Comparison of ENCODE assay signal across 13 cellular contexts in genomic region chr19:31285744-31286143, GRCh38.
DNase-seq lines count a peak whose midpoint lies in the region; ATAC-seq and TF ChIP-seq lines count a peak whose summit lies in the region.
"Had no signal": no experiment of that assay in that cellular context is flagged by ENCODE, and none has a peak within 500 bp of the region (broad histone marks: within the 10 kb centered on the region; RNA-seq: fewer than 3 reads in every experiment).

No MANE protein-coding gene starts in this region.

- ATAC-seq in SK-N-SH treated with all-trans-retinoic acid at 6 μM for 48 hours = no peak
- ATAC-seq: activated naive CD4-positive, alpha-beta T cell treated with anti-CD3 and anti-CD28 coated beads, Interleukin-2, amount 50 U/mL, for 72 hours had no signal

- H3K4me2 ChIP-seq in SK-N-SH = peak overlapping the region; percentile 40; the same call in 1 of the 2 replicates

- no peaks in the 10 kb centered on the region for H3K36me3 ChIP-seq in SK-N-SH (replicated peaks in 1 of 2; ENCODE audit: control insufficient read depth in 1 of 2, insufficient read depth in 2 of 2, low read length in 1 of 2)
- H3K36me3 ChIP-seq in brain microvascular endothelial cell (replicated peaks) = no peaks in the 10 kb centered on the region
- H3K36me3 ChIP-seq in uterus = no peaks in the 10 kb centered on the region

- no peaks in the 10 kb centered on the region for H3K9me3 ChIP-seq in SK-N-SH
- no peaks in the 10 kb centered on the region for H3K9me3 ChIP-seq in uterus

- H3K27ac ChIP-seq in SK-N-SH (ENCODE audit: low read depth in 2 of 2, low read length in 1 of 2) (peak overlapping the region in 1 of 2 experiments; percentile 26; a peak in 1 of 4 replicates), brain microvascular endothelial cell (peak overlapping the region; percentile 20), uterus (peak overlapping the region; percentile 44 to 46)

- H3K9ac ChIP-seq in SK-N-SH = no peak overlapping the region

- in situ Hi-C loops in brain microvascular endothelial cell (cut with HindIII; ENCODE audit: low pct_ligation_motif_present, low sequenced_read_pairs) = no loop called here

- H3K27me3 ChIP-seq in SK-N-SH (ENCODE audit: insufficient read depth) (no peaks in the 10 kb centered on the region), brain microvascular endothelial cell (replicated peaks) (no peaks in the 10 kb centered on the region), uterus (no peaks in the 10 kb centered on the region)

- no peaks in the 10 kb centered on the region for H3K9me2 ChIP-seq in SK-N-SH

- TF ChIP-seq CTCF in SK-N-SH (IDR thresholded peaks at IDR 0.05) = no peak
- no peak for TF ChIP-seq CTCF in brain microvascular endothelial cell (IDR thresholded peaks at IDR 0.05; ENCODE audit: low read depth, low read length, missing control alignments)
- TF ChIP-seq CTCF in uterus (IDR thresholded peaks at IDR 0.05) = no peak

- no peak for TF ChIP-seq EP300 in SK-N-SH (IDR thresholded peaks at IDR 0.05; ENCODE audit: borderline replicate concordance in 1 of 2, low read depth in 1 of 2, low read length in 1 of 2)

- H3K4me3 ChIP-seq in SK-N-SH (ENCODE audit: low read depth in 2 of 2, low read length in 1 of 2) (no peak overlapping the region), brain microvascular endothelial cell (ENCODE audit: low read depth, low read length) (no peak overlapping the region), uterus (peak overlapping the region in 1 of 2 donors; percentile 30)

- intact Hi-C loops in uterus (cut with DNase I; ENCODE audit: low total_unique reads) = no loop called here

- DNase-seq in SK-N-SH (no peak), brain microvascular endothelial cell (peak; percentile 9), left kidney (ENCODE audit: low read depth, low spot score) (peak; percentile 70), uterus (peak in 1 of 2 donors; percentile 42), activated gamma-delta T cell (lab: John Stamatoyannopoulos, UW) (no peak)
- no peak for DNase-seq in activated CD4-positive, alpha-beta T cell treated with anti-CD3 and anti-CD28 coated beads for 48 hours
- no peak for DNase-seq in activated T-cell treated with anti-CD3 and anti-CD28 coated beads, Interleukin-2, amount 50 U/mL, for 1 hour
- DNase-seq: activated CD4-positive, alpha-beta T cell treated with anti-CD3 and anti-CD28 coated beads, Interleukin-2, amount 10 ng/mL, durations not matched to agents 24 days and 14 days; endodermal cell; immature natural killer cell; NCI-H2081 treated with DMSO at 0.1 percent for 48 hours had no signal

- 80% methylated on average over 5 of the region's 5 CpGs for WGBS in SK-N-SH (ENCODE audit: low lambda C conversion rate)

- peaks cover 11% of the 10 kb centered on the region for H3K79me2 ChIP-seq in SK-N-SH (ENCODE audit: insufficient read depth)

- peaks cover 4 to 12% of the 10 kb centered on the region in 2 experiments; a peak in 1 of 4 replicates for H3K4me1 ChIP-seq in SK-N-SH (ENCODE audit: control insufficient read depth in 1 of 2, insufficient read depth in 2 of 2, low read depth in 1 of 2, low read length in 1 of 2)
- peaks cover 0 to 4% of the 10 kb centered on the region in 2 donors for H3K4me1 ChIP-seq in uterus

- TF ChIP-seq RAD21 in SK-N-SH (IDR thresholded peaks at IDR 0.05; ENCODE audit: low read length) = no peak

- no peak overlapping the region for H2AFZ ChIP-seq in SK-N-SH (ENCODE audit: low read depth)

- TF ChIP-seq POLR2A in uterus (IDR thresholded peaks at IDR 0.05) = no peak

- POLR2A ChIA-PET in SK-N-SH (lab: Yijun Ruan, JAX) = interaction anchor here (1.3 kb wide), 1 partner anchor 14 kb away, joined by 3 read pairs; no protein-coding TSS in a partner anchor

- CTCF ChIA-PET in SK-N-SH (lab: Yijun Ruan, JAX) = interaction anchor here (0.7 kb wide), 1 partner anchor 22 kb away, joined by 3 read pairs; no protein-coding TSS in a partner anchor

- H4K20me1 ChIP-seq in SK-N-SH (ENCODE audit: insufficient read depth) = no peaks in the 10 kb centered on the region

- H3F3A ChIP-seq in SK-N-SH (replicated peaks; ENCODE audit: insufficient read depth) = no peaks in the 10 kb centered on the region

TF ChIP-seq in SK-N-SH, 30 proteins besides CTCF, POLR2A, EP300 and RAD21:
- TF ChIP-seq TCF12 (IDR thresholded peaks at IDR 0.05) (no peak), ELF1 (IDR thresholded peaks at IDR 0.05) (no peak), MEF2A (IDR thresholded peaks at IDR 0.05; ENCODE audit: borderline replicate concordance, low read depth) (no peak), JUND (IDR thresholded peaks at IDR 0.05) (no peak), GABPA (IDR thresholded peaks at IDR 0.05; ENCODE audit: low read depth) (no peak), USF1 (IDR thresholded peaks at IDR 0.05; ENCODE audit: borderline replicate concordance, low read depth) (no peak)

TF ChIP-seq in SK-N-SH treated with all-trans-retinoic acid at 6 μM for 48 hours, 23 proteins besides CTCF, POLR2A, EP300 and RAD21:
- TF ChIP-seq ZNF8 (CRISPR knock-in tag; IDR thresholded peaks at IDR 0.05) = no peak
- TF ChIP-seq, protein P1, sequence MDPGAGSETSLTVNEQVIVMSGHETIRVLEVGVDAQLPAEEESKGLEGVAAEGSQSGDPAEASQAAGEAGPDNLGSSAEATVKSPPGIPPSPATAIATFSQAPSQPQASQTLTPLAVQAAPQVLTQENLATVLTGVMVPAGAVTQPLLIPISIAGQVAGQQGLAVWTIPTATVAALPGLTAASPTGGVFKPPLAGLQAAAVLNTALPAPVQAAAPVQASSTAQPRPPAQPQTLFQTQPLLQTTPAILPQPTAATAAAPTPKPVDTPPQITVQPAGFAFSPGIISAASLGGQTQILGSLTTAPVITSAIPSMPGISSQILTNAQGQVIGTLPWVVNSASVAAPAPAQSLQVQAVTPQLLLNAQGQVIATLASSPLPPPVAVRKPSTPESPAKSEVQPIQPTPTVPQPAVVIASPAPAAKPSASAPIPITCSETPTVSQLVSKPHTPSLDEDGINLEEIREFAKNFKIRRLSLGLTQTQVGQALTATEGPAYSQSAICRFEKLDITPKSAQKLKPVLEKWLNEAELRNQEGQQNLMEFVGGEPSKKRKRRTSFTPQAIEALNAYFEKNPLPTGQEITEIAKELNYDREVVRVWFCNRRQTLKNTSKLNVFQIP (CRISPR knock-in tag; IDR thresholded peaks at IDR 0.05; ENCODE audit: borderline replicate concordance, low read depth) = no peak
- TF ChIP-seq TOX (CRISPR knock-in tag; IDR thresholded peaks at IDR 0.05; ENCODE audit: borderline replicate concordance) = no peak
- TF ChIP-seq BACH2 (CRISPR knock-in tag; IDR thresholded peaks at IDR 0.05; ENCODE audit: borderline replicate concordance) = no peak
- TF ChIP-seq ZFP3 (CRISPR knock-in tag; IDR thresholded peaks at IDR 0.05) = no peak
- TF ChIP-seq ZFP30 (CRISPR knock-in tag; IDR thresholded peaks at IDR 0.05) = no peak
- no peak for TF ChIP-seq TSHZ2 (CRISPR knock-in tag; IDR thresholded peaks at IDR 0.05)
- TF ChIP-seq, protein P2, sequence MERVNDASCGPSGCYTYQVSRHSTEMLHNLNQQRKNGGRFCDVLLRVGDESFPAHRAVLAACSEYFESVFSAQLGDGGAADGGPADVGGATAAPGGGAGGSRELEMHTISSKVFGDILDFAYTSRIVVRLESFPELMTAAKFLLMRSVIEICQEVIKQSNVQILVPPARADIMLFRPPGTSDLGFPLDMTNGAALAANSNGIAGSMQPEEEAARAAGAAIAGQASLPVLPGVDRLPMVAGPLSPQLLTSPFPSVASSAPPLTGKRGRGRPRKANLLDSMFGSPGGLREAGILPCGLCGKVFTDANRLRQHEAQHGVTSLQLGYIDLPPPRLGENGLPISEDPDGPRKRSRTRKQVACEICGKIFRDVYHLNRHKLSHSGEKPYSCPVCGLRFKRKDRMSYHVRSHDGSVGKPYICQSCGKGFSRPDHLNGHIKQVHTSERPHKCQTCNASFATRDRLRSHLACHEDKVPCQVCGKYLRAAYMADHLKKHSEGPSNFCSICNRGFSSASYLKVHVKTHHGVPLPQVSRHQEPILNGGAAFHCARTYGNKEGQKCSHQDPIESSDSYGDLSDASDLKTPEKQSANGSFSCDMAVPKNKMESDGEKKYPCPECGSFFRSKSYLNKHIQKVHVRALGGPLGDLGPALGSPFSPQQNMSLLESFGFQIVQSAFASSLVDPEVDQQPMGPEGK (CRISPR knock-in tag; IDR thresholded peaks at IDR 0.05; ENCODE audit: borderline replicate concordance) = no peak
- TF ChIP-seq SNAI2 (CRISPR knock-in tag; IDR thresholded peaks at IDR 0.05) = no peak
- no peak for TF ChIP-seq ESRRG (CRISPR knock-in tag; IDR thresholded peaks at IDR 0.05)
- TF ChIP-seq RARB (CRISPR knock-in tag; IDR thresholded peaks at IDR 0.05) = no peak
- TF ChIP-seq ZNF70 (CRISPR knock-in tag; IDR thresholded peaks at IDR 0.05) = no peak
- TF ChIP-seq TCF4 (CRISPR knock-in tag; IDR thresholded peaks at IDR 0.05; ENCODE audit: borderline replicate concordance) = no peak
- TF ChIP-seq ZC3H10 (CRISPR knock-in tag; IDR thresholded peaks at IDR 0.05) = no peak

Comparison
In these comparisons a context has a peak if more than half of its experiments do, and no peak if none do; other contexts are left out.
1. DNase-seq: peak in brain microvascular endothelial cell (single experiment) and left kidney (single experiment); none in SK-N-SH (single experiment), activated CD4-positive, alpha-beta T cell treated with anti-CD3 and anti-CD28 coated beads for 48 hours (single experiment), activated T-cell treated with anti-CD3 and anti-CD28 coated beads, Interleukin-2, amount 50 U/mL, for 1 hour (single experiment) and activated gamma-delta T cell (single experiment).